In the genomic region with DNA sequence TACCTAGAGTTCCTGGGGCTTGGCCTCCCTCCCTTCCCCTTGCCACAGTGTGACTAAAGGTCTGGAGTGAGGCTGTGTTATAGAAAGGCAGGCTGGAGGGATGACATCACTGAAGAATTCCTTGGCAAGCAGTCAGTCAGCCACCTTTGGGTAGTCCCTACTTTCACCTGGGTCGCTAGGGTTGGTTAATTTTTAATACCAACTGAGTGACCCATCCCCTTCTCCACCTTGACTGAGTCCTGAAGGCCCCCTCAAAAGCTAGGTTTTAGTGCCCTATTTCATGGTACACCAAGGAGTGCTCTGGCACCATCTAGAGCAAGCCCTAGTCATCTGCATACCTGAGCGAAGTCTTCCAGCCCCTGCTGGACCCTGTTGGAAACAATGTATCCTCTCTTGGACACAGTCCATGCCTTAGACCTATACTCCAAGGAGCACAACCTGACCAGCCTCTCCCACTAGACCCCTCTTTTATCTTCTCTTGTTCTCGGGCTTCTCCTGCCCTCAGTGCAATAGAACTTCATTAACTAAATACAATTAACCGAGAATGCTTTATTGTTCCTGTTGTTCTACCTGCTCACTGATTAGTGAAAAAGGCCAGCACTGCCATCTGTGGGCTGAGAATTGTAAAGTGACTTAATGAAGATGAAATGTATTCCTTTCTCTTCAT, we compare ENCODE assay signal across 10 cellular contexts. TPM values are rescaled to one million over a fixed set of nuclear protein-coding genes. Genes with fewer than 3 reads are reported as not detected.
A peak's percentile ranks its signal among the peaks of the same experiment; 100 is the strongest.
DNase-seq lines count a peak whose midpoint lies in the region; ATAC-seq, FAIRE-seq and TF ChIP-seq lines count a peak whose summit lies in the region.
"Had no signal": no experiment of that assay in that cellular context is flagged by ENCODE, and none has a peak within 500 bp of the region (broad histone marks: within the 10 kb centered on the region; RNA-seq: fewer than 3 reads in every experiment).

No MANE protein-coding gene starts in this region.

- H3K27me3 ChIP-seq in pancreas: no peaks in the 10 kb centered on the region
- H3K27me3 ChIP-seq: tibial artery had no signal

- WGBS in pancreas, 2 donors: 72 to 85% methylated on average over 4 of the region's 4 CpGs

- ATAC-seq in pancreas (peak in 3 of 4 donors; percentile 61 to 87 (median 85)), GM21447 (IDR thresholded peaks at IDR 0.05; ENCODE audit: unreplicated experiment) (no peak), HG02981 (IDR thresholded peaks at IDR 0.05; ENCODE audit: unreplicated experiment) (no peak), GM18517 (IDR thresholded peaks at IDR 0.05; ENCODE audit: unreplicated experiment) (no peak)

- DNase-seq in GM12864 (ENCODE audit: low read depth) (no peak), NCI-H226 (peak; percentile 76), endothelial cell (ENCODE audit: low spot score) (no peak), pancreas (peak in 2 of 6 donors; percentile 13 to 58), NOMO-1 treated with dmso at 0.1 percent for 144 hours (lab: John Stamatoyannopoulos, UW; ENCODE audit: unreplicated experiment) (no peak)
- DNase-seq: activated CD4-positive, alpha-beta T cell treated with anti-CD3 and anti-CD28 coated beads, Interleukin-2, amount 50 U/mL, for 1 hour; tibial artery had no signal

- no peak for FAIRE-seq in pancreas (lab: Jason Lieb, UNC)

- H3K4me3 ChIP-seq in GM12864 (ENCODE audit: low read depth, low read length) (no peak overlapping the region), pancreas (no peak overlapping the region)
- H3K4me3 ChIP-seq: tibial artery had no signal

- no peaks in the 10 kb centered on the region for H3K27me3 Mint-ChIP-seq in endothelial cell (ENCODE audit: unreplicated experiment)

- H3K4me3 Mint-ChIP-seq in endothelial cell (ENCODE audit: unreplicated experiment): peak overlapping the region; percentile 56

- no peaks in the 10 kb centered on the region for H3K36me3 ChIP-seq in pancreas

- peaks cover 47% of the 10 kb centered on the region for H3K36me3 Mint-ChIP-seq in endothelial cell (ENCODE audit: low read depth, unreplicated experiment)

- TF ChIP-seq CTCF in GM12864 (IDR thresholded peaks at IDR 0.05; ENCODE audit: low read depth, low read length, missing control alignments): peak; percentile 15
- peak; percentile 17 for TF ChIP-seq CTCF in endothelial cell (IDR thresholded peaks at IDR 0.05; ENCODE audit: unreplicated experiment)
- no peak for TF ChIP-seq CTCF in pancreas (IDR thresholded peaks at IDR 0.05)

- H3K27ac Mint-ChIP-seq in endothelial cell (ENCODE audit: unreplicated experiment): peak overlapping the region; percentile 66

- no peaks in the 10 kb centered on the region for H3K9me3 Mint-ChIP-seq in endothelial cell (ENCODE audit: unreplicated experiment)

- intact Hi-C loops in pancreas (cut with DNase I): loop anchor here in 1 of 3 donors (10.0 kb wide), 1 partner anchor 108 kb away; no protein-coding TSS in a partner anchor

- H3K4me1 Mint-ChIP-seq in endothelial cell (ENCODE audit: unreplicated experiment): peaks cover 47% of the 10 kb centered on the region

- peak overlapping the region in 2 of 4 donors; percentile 20 to 60 for H3K27ac ChIP-seq in pancreas
- H3K27ac ChIP-seq: tibial artery had no signal

- no peaks in the 10 kb centered on the region for H3K9me3 ChIP-seq in pancreas
- H3K9me3 ChIP-seq: tibial artery had no signal

- H3K4me1 ChIP-seq in pancreas: peaks cover 6 to 16% (median 7%) of the 10 kb centered on the region in 3 donors

RNA-seq across cellular contexts. Expression of a gene that starts 44.6 kb away (rescaled TPM):
- 57.5 TPM for total RNA-seq in endothelial cell (ENCODE audit: unreplicated experiment)
- 10 to 100 TPM; 17.3 to 42.6 (median 21.6) TPM for total RNA-seq in pancreas
- 10 to 100 TPM; 10.2 to 24.3 TPM for polyA plus RNA-seq in pancreas

Comparison
In these comparisons a context has a peak if more than half of its experiments do, and no peak if none do; other contexts are left out.
1. CTCF ChIP-seq: peak in GM12864 (single experiment) and endothelial cell (single experiment); none in pancreas (0 of 4).
2. ATAC-seq: peak in pancreas (3 of 4); none in GM21447 (single experiment), HG02981 (single experiment) and GM18517 (single experiment).